In the genomic region with DNA sequence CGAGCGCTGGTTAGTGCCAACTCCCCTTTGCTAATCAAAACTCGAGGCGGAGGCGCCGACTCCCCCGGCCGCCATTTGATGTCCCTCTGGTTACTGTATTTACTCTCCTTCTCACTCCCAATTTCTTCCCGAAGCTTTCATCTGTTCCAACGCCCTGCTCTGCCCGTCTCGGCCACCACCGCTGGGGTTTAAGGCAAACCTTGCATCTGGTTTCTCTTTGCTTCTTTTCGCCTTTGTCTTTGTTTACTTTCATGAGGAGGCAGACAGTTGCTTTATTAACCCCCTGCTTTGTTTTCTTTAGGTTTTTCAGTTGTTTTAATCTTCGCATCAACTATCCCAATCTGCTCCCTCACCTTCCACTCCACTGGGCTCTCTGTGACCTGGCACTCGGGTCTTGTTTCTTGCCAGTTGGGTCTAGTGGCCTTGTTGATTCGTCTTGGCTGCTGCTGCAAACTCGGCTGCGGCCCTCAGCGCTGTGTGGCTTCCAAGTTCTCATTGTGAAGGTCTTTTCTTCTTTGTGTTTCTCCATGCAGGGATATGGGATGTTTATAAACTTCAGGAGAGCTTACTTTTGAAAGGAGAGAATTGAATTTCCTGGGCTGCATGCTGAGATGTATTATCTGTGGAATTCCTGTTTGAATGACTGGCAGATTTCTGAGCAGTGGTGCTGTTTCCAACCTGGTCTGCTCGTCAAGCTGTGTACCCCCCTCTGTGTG, we compare ENCODE assay signal across 12 cellular contexts.
DNase-seq lines count a peak whose midpoint lies in the region; ATAC-seq and TF ChIP-seq lines count a peak whose summit lies in the region.
"Had no signal": no experiment of that assay in that cellular context is flagged by ENCODE, and none has a peak within 500 bp of the region (broad histone marks: within the 10 kb centered on the region; RNA-seq: fewer than 3 reads in every experiment).

No MANE protein-coding gene starts in this region.

- H3K4me1 ChIP-seq in A673 (ENCODE audit: insufficient read depth, low read length, poor library complexity, severe bottlenecking) (peaks cover 4% of the 10 kb centered on the region), IMR-90 (ENCODE audit: control insufficient read depth, insufficient read depth, low read length) (peaks cover 9% of the 10 kb centered on the region; the same call in 1 of the 2 replicates)

- TF ChIP-seq POLR2A in IMR-90 (IDR thresholded peaks at IDR 0.05; ENCODE audit: low read depth, low read length) = no peak

- H3K27me3 ChIP-seq in A673 (replicated peaks; ENCODE audit: insufficient read depth, low read depth, low read length, poor library complexity) (no peaks in the 10 kb centered on the region), IMR-90 (ENCODE audit: control insufficient read depth, insufficient read depth, low read length) (peaks cover 15% of the 10 kb centered on the region)

- H3K9ac ChIP-seq in IMR-90 (ENCODE audit: low read depth, low read length) = no peak overlapping the region

- no peak overlapping the region for H3K14ac ChIP-seq in IMR-90 (replicated peaks; ENCODE audit: low read depth, low read length)

- H4K8ac ChIP-seq in IMR-90 (ENCODE audit: low read depth in 2 of 2, low read length in 2 of 2) = no peak overlapping the region

- BruUV-seq in A673 (replicated peaks; lab: Mats Ljungman, UMichigan) (no TSS peak), IMR-90 (replicated peaks; lab: Mats Ljungman, UMichigan) (no TSS peak)

- 62% methylated on average over 9 of the region's 21 CpGs; no CpG with 5 or more reads in 1 of the 2 experiments for WGBS in IMR-90 (ENCODE audit: extremely low coverage in 2 of 2, insufficient read length in 1 of 2), 2 experiments

- H3K4me3 ChIP-seq in A673 (ENCODE audit: low read depth, low read length, poor library complexity, severe bottlenecking) (no peak overlapping the region), IMR-90 (ENCODE audit: insufficient read depth, low read depth, low read length) (no peak overlapping the region), choroid plexus epithelial cell (ENCODE audit: low read depth, low read length) (peak overlapping the region; percentile 47)

- H3K9me3 ChIP-seq in A673 (ENCODE audit: low read depth, low read length, poor library complexity, severe bottlenecking) (no peaks in the 10 kb centered on the region), IMR-90 (ENCODE audit: control insufficient read depth, insufficient read depth, low read length) (peaks cover 2% of the 10 kb centered on the region)

- peak; percentile 21 for DNase-seq in A673 (ENCODE audit: low spot score)
- DNase-seq in IMR-90 = no peak
- peak; percentile 45 for DNase-seq in choroid plexus epithelial cell (ENCODE audit: low read depth)
- DNase-seq in medulla oblongata (ENCODE audit: extremely low spot score) = peak; percentile 68
- DNase-seq in cerebellar nuclear complex (lab: John Stamatoyannopoulos, UW) = no peak
- DNase-seq: activated CD8-positive, alpha-beta T cell treated with anti-CD3 and anti-CD28 coated beads for 36 hours; Kasumi-1; NCI-H524; SW 1271 had no signal

- no peak for TF ChIP-seq RAD21 in IMR-90 (IDR thresholded peaks at IDR 0.05; ENCODE audit: low read length)

- no peaks in the 10 kb centered on the region for H3K36me3 ChIP-seq in A673 (ENCODE audit: insufficient read depth, low read length, poor library complexity, severe bottlenecking)
- H3K36me3 ChIP-seq in IMR-90 (ENCODE audit: control insufficient read depth, insufficient read depth, low read length) = no peaks in the 10 kb centered on the region

- H4K5ac ChIP-seq in IMR-90 (ENCODE audit: low read depth, low read length) = peak overlapping the region; percentile 54; the same call in 1 of the 2 replicates

- H3K18ac ChIP-seq in IMR-90 (ENCODE audit: low read depth, low read length) = peak overlapping the region; percentile 37; the same call in 1 of the 2 replicates

- no peak overlapping the region for H2BK5ac ChIP-seq in IMR-90 (ENCODE audit: low read depth, low read length, poor library complexity, severe bottlenecking)

- no peaks in the 10 kb centered on the region for H3K9me1 ChIP-seq in IMR-90 (ENCODE audit: insufficient read depth, low read length)

- dilution Hi-C loops in IMR-90 (cut with HindIII; ENCODE audit: low sequenced_read_pairs, unreplicated experiment) = no loop called here

- H2BK15ac ChIP-seq in IMR-90 (ENCODE audit: low read depth, low read length) = no peak overlapping the region

- H3K4ac ChIP-seq in IMR-90 (ENCODE audit: low read depth, low read length) = no peak overlapping the region

- in situ Hi-C loops in IMR-90 (cut with MboI; ENCODE audit: low sequenced_read_pairs) = no loop called here

- no peak overlapping the region for H3K56ac ChIP-seq in IMR-90 (ENCODE audit: extremely low read depth, insufficient read depth, low read length)

- H3K4me2 ChIP-seq in IMR-90 (ENCODE audit: low read depth, low read length) = peak overlapping the region; percentile 23

- peak overlapping the region; percentile 39; the same call in 1 of the 2 replicates for H4K91ac ChIP-seq in IMR-90 (ENCODE audit: insufficient read depth, low read depth, low read length)

- H3K27ac ChIP-seq in A673 (ENCODE audit: low read depth, low read length, poor library complexity, severe bottlenecking) (no peak overlapping the region), IMR-90 (ENCODE audit: insufficient read depth, low read length) (peak overlapping the region; percentile 69; the same call in 1 of the 2 replicates)

- peak overlapping the region; percentile 24 for H2AFZ ChIP-seq in IMR-90 (replicated peaks; ENCODE audit: low read length, poor library complexity)

- H2BK20ac ChIP-seq in IMR-90 (ENCODE audit: low read depth, low read length) = no peak overlapping the region; the same call in 1 of the 2 replicates

- ATAC-seq in IMR-90 (ENCODE audit: low read depth) = peak; percentile 25
- ATAC-seq in HG03457 (IDR thresholded peaks at IDR 0.05; ENCODE audit: unreplicated experiment) = no peak
- ATAC-seq in GM21619 (IDR thresholded peaks at IDR 0.05; ENCODE audit: unreplicated experiment) = no peak
- ATAC-seq in HG02610 (IDR thresholded peaks at IDR 0.05; ENCODE audit: unreplicated experiment) = no peak
- ATAC-seq: activated CD8-positive, alpha-beta T cell treated with anti-CD3 and anti-CD28 coated beads for 36 hours had no signal

- H2BK120ac ChIP-seq in IMR-90 (ENCODE audit: low read depth, low read length) = peak overlapping the region; percentile 12; the same call in 1 of the 2 replicates

- POLR2A ChIA-PET in A673 (lab: Charles Lee; ENCODE audit: low non-redundant PET) = no interaction called here
- POLR2A ChIA-PET in IMR-90 (lab: Charles Lee; ENCODE audit: unreplicated experiment) = no interaction called here

- CTCF ChIA-PET in A673 (lab: Charles Lee) (interaction anchor here (0.7 to 1.3 kb wide), 2 partner anchors 67 kb away, joined by 3 to 4 read pairs; no protein-coding TSS in a partner anchor), IMR-90 (lab: Yijun Ruan, JAX) (interaction anchor here (0.6 to 1.4 kb wide), 3 partner anchors 9 to 117 kb away, joined by 3 to 5 read pairs (median 4); no protein-coding TSS in a partner anchor)

- intact Hi-C loops in A673 (cut with micrococcal nuclease; ENCODE audit: unreplicated experiment) (no loop called here), IMR-90 (cut with micrococcal nuclease) (no loop called here)

- H3K23ac ChIP-seq in IMR-90 (ENCODE audit: low read depth, low read length) = no peak overlapping the region

- no peaks in the 10 kb centered on the region for H4K20me1 ChIP-seq in IMR-90 (ENCODE audit: insufficient read depth, low read length)

- no peaks in the 10 kb centered on the region for H3K79me1 ChIP-seq in IMR-90 (ENCODE audit: low read depth in 1 of 2, low read length in 2 of 2)

- TF ChIP-seq CTCF in A673 (conservative IDR thresholded peaks at IDR 0.05; ENCODE audit: low read depth, low read length) = no peak
- no peak for TF ChIP-seq CTCF in IMR-90 (conservative IDR thresholded peaks at IDR 0.05; ENCODE audit: low read depth, low read length)
- no peak for TF ChIP-seq CTCF in choroid plexus epithelial cell (conservative IDR thresholded peaks at IDR 0.05; ENCODE audit: low read depth, low read length)

- H2AK9ac ChIP-seq in IMR-90 (replicated peaks; ENCODE audit: low read depth, low read length, poor library complexity) = no peak overlapping the region

- H2AK5ac ChIP-seq in IMR-90 (ENCODE audit: low read depth, low read length) = no peak overlapping the region

TF ChIP-seq in IMR-90, 13 proteins besides CTCF, POLR2A, EP300 and RAD21:
- TF ChIP-seq NFE2L2 (IDR thresholded peaks at IDR 0.05; ENCODE audit: low read depth, low read length) (0 out of 2 replicates have a peak, but pooled peaks have one; percentile 27), MXI1 (IDR thresholded peaks at IDR 0.05; ENCODE audit: borderline replicate concordance, low read depth, low read length) (no peak)

Comparison
In these comparisons a context has a peak if more than half of its experiments do, and no peak if none do; other contexts are left out.
1. DNase-seq: peak in A673 (single experiment), choroid plexus epithelial cell (single experiment) and medulla oblongata (single experiment); none in IMR-90 (single experiment) and cerebellar nuclear complex (0 of 2).